ENCODE assay signal across 1 cellular context in genomic region chr9:96874947-96875459, GRCh38.
TF ChIP-seq lines count a peak whose summit lies in the region.

No MANE protein-coding gene starts in this region.

TF ChIP-seq in GM23338, 12 proteins besides CTCF, POLR2A, EP300 and RAD21 (continued from another document):
- TF ChIP-seq REST (IDR thresholded peaks at IDR 0.05; ENCODE audit: unreplicated experiment) = no peak
- no peak for TF ChIP-seq EZH2phosphoT487 (IDR thresholded peaks at IDR 0.05; ENCODE audit: unreplicated experiment)
- no peak for TF ChIP-seq NANOG (IDR thresholded peaks at IDR 0.05; ENCODE audit: borderline replicate concordance)
- TF ChIP-seq STAT1 (IDR thresholded peaks at IDR 0.05; ENCODE audit: unreplicated experiment) = no peak
- no peak for TF ChIP-seq EZH2 (IDR thresholded peaks at IDR 0.05; ENCODE audit: low read depth, unreplicated experiment)
- TF ChIP-seq, protein P1, sequence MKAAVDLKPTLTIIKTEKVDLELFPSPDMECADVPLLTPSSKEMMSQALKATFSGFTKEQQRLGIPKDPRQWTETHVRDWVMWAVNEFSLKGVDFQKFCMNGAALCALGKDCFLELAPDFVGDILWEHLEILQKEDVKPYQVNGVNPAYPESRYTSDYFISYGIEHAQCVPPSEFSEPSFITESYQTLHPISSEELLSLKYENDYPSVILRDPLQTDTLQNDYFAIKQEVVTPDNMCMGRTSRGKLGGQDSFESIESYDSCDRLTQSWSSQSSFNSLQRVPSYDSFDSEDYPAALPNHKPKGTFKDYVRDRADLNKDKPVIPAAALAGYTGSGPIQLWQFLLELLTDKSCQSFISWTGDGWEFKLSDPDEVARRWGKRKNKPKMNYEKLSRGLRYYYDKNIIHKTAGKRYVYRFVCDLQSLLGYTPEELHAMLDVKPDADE (IDR thresholded peaks at IDR 0.05) = no peak
- TF ChIP-seq POLR2AphosphoS5 (IDR thresholded peaks at IDR 0.05; ENCODE audit: low read depth) = no peak
